1 cellular context compared by ENCODE assay signal in genomic region chr17:61335845-61336655, GRCh38.
TF ChIP-seq lines count a peak whose summit lies in the region.

No MANE protein-coding gene starts in this region.

TF ChIP-seq in HEK293, 187 proteins besides CTCF, POLR2A, EP300 and RAD21 (continued from another document and continues in another):
- TF ChIP-seq ZNF398 (tag by site-specific recombination; IDR thresholded peaks at IDR 0.05) (peak; percentile 54), MZF1 (tag by site-specific recombination; IDR thresholded peaks at IDR 0.05; ENCODE audit: borderline replicate concordance) (peak; percentile 77; the same call in 1 of the 2 replicates), ZNF324 (tag by site-specific recombination; IDR thresholded peaks at IDR 0.05) (peak; percentile 90; the same call in 1 of the 2 replicates), TSHZ1 (tag by site-specific recombination; IDR thresholded peaks at IDR 0.05; ENCODE audit: borderline replicate concordance) (peak; percentile 98), ZNF514 (tag by site-specific recombination; IDR thresholded peaks at IDR 0.05) (no peak), GLI4 (tag by site-specific recombination; IDR thresholded peaks at IDR 0.05) (no peak), ZNF791 (tag by site-specific recombination; IDR thresholded peaks at IDR 0.05) (no peak), KLF1 (tag by site-specific recombination; IDR thresholded peaks at IDR 0.05) (peak; percentile 83), SCRT1 (tag by site-specific recombination; IDR thresholded peaks at IDR 0.05; ENCODE audit: borderline replicate concordance) (no peak), ZXDB (tag by site-specific recombination; IDR thresholded peaks at IDR 0.05) (peak; percentile 98), OVOL3 (tag by site-specific recombination; IDR thresholded peaks at IDR 0.05) (peak; percentile 100), ZNF221 (tag by site-specific recombination; IDR thresholded peaks at IDR 0.05; ENCODE audit: borderline replicate concordance) (peak; percentile 90; the same call in 1 of the 2 replicates), GLI2 (tag by site-specific recombination; IDR thresholded peaks at IDR 0.05; ENCODE audit: borderline replicate concordance, low read depth) (peak; percentile 99; the same call in 1 of the 2 replicates), ZEB2 (tag by site-specific recombination; IDR thresholded peaks at IDR 0.05) (peak; percentile 95), PRDM4 (tag by site-specific recombination; IDR thresholded peaks at IDR 0.05) (peak; percentile 96), ZNF521 (tag by site-specific recombination; IDR thresholded peaks at IDR 0.05) (no peak), ZNF677 (tag by site-specific recombination; IDR thresholded peaks at IDR 0.05) (no peak), ZNF366 (tag by site-specific recombination; conservative IDR thresholded peaks at IDR 0.05) (peak; percentile 99), MEIS1 (CRISPR knock-in tag; IDR thresholded peaks at IDR 0.05; ENCODE audit: borderline replicate concordance) (peak; percentile 60; the same call in 1 of the 2 replicates), ZNF426 (tag by site-specific recombination; IDR thresholded peaks at IDR 0.05) (no peak), ZNF214 (tag by site-specific recombination; IDR thresholded peaks at IDR 0.05; ENCODE audit: borderline replicate concordance) (no peak; the same call in 1 of the 2 replicates), KLF10 (tag by site-specific recombination; IDR thresholded peaks at IDR 0.05) (peak; percentile 86), ZNF792 (tag by site-specific recombination; IDR thresholded peaks at IDR 0.05) (peak; percentile 85; the same call in 1 of the 2 replicates), ZNF248 (tag by site-specific recombination; IDR thresholded peaks at IDR 0.05) (no peak), TCF7L2 (IDR thresholded peaks at IDR 0.05; ENCODE audit: borderline replicate concordance, low read depth, low read length) (peak; percentile 95), ZNF302 (tag by site-specific recombination; IDR thresholded peaks at IDR 0.05; ENCODE audit: low read depth) (no peak), PRDM1 (tag by site-specific recombination; IDR thresholded peaks at IDR 0.05) (no peak), ZNF544 (tag by site-specific recombination; IDR thresholded peaks at IDR 0.05) (no peak), HIC1 (tag by site-specific recombination; IDR thresholded peaks at IDR 0.05) (peak; percentile 79), ZNF132 (tag by site-specific recombination; IDR thresholded peaks at IDR 0.05; ENCODE audit: borderline replicate concordance) (no peak), ZNF654 (tag by site-specific recombination; IDR thresholded peaks at IDR 0.05; ENCODE audit: low read depth) (peak; percentile 33), ZNF138 (tag by site-specific recombination; IDR thresholded peaks at IDR 0.05; ENCODE audit: borderline replicate concordance) (no peak)
- TF ChIP-seq, protein P1, sequence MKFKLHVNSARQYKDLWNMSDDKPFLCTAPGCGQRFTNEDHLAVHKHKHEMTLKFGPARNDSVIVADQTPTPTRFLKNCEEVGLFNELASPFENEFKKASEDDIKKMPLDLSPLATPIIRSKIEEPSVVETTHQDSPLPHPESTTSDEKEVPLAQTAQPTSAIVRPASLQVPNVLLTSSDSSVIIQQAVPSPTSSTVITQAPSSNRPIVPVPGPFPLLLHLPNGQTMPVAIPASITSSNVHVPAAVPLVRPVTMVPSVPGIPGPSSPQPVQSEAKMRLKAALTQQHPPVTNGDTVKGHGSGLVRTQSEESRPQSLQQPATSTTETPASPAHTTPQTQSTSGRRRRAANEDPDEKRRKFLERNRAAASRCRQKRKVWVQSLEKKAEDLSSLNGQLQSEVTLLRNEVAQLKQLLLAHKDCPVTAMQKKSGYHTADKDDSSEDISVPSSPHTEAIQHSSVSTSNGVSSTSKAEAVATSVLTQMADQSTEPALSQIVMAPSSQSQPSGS (tag by site-specific recombination; IDR thresholded peaks at IDR 0.05; ENCODE audit: low read depth) = peak; percentile 84
- TF ChIP-seq, protein P2, sequence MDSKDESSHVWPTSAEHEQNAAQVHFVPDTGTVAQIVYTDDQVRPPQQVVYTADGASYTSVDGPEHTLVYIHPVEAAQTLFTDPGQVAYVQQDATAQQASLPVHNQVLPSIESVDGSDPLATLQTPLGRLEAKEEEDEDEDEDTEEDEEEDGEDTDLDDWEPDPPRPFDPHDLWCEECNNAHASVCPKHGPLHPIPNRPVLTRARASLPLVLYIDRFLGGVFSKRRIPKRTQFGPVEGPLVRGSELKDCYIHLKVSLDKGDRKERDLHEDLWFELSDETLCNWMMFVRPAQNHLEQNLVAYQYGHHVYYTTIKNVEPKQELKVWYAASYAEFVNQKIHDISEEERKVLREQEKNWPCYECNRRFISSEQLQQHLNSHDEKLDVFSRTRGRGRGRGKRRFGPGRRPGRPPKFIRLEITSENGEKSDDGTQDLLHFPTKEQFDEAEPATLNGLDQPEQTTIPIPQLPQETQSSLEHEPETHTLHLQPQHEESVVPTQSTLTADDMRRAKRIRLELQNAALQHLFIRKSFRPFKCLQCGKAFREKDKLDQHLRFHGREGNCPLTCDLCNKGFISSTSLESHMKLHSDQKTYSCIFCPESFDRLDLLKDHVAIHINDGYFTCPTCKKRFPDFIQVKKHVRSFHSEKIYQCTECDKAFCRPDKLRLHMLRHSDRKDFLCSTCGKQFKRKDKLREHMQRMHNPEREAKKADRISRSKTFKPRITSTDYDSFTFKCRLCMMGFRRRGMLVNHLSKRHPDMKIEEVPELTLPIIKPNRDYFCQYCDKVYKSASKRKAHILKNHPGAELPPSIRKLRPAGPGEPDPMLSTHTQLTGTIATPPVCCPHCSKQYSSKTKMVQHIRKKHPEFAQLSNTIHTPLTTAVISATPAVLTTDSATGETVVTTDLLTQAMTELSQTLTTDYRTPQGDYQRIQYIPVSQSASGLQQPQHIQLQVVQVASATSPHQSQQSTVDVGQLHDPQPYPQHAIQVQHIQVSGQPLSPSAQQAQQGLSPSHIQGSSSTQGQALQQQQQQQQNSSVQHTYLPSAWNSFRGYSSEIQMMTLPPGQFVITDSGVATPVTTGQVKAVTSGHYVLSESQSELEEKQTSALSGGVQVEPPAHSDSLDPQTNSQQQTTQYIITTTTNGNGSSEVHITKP (tag by site-specific recombination; IDR thresholded peaks at IDR 0.05) = peak; percentile 33; the same call in 1 of the 2 replicates
- TF ChIP-seq, protein P3, sequence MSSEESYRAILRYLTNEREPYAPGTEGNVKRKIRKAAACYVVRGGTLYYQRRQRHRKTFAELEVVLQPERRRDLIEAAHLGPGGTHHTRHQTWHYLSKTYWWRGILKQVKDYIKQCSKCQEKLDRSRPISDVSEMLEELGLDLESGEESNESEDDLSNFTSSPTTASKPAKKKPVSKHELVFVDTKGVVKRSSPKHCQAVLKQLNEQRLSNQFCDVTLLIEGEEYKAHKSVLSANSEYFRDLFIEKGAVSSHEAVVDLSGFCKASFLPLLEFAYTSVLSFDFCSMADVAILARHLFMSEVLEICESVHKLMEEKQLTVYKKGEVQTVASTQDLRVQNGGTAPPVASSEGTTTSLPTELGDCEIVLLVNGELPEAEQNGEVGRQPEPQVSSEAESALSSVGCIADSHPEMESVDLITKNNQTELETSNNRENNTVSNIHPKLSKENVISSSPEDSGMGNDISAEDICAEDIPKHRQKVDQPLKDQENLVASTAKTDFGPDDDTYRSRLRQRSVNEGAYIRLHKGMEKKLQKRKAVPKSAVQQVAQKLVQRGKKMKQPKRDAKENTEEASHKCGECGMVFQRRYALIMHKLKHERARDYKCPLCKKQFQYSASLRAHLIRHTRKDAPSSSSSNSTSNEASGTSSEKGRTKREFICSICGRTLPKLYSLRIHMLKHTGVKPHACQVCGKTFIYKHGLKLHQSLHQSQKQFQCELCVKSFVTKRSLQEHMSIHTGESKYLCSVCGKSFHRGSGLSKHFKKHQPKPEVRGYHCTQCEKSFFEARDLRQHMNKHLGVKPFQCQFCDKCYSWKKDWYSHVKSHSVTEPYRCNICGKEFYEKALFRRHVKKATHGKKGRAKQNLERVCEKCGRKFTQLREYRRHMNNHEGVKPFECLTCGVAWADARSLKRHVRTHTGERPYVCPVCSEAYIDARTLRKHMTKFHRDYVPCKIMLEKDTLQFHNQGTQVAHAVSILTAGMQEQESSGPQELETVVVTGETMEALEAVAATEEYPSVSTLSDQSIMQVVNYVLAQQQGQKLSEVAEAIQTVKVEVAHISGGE (tag by site-specific recombination; conservative IDR thresholded peaks at IDR 0.05; ENCODE audit: low read depth) = no peak; the same call in 1 of the 2 replicates
- TF ChIP-seq, protein P4, sequence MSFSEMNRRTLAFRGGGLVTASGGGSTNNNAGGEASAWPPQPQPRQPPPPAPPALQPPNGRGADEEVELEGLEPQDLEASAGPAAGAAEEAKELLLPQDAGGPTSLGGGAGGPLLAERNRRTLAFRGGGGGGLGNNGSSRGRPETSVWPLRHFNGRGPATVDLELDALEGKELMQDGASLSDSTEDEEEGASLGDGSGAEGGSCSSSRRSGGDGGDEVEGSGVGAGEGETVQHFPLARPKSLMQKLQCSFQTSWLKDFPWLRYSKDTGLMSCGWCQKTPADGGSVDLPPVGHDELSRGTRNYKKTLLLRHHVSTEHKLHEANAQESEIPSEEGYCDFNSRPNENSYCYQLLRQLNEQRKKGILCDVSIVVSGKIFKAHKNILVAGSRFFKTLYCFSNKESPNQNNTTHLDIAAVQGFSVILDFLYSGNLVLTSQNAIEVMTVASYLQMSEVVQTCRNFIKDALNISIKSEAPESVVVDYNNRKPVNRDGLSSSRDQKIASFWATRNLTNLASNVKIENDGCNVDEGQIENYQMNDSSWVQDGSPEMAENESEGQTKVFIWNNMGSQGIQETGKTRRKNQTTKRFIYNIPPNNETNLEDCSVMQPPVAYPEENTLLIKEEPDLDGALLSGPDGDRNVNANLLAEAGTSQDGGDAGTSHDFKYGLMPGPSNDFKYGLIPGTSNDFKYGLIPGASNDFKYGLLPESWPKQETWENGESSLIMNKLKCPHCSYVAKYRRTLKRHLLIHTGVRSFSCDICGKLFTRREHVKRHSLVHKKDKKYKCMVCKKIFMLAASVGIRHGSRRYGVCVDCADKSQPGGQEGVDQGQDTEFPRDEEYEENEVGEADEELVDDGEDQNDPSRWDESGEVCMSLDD (tag by site-specific recombination; IDR thresholded peaks at IDR 0.05) = no peak; the same call in 1 of the 2 replicates
